ENCODE assay signal across 1 cellular context in genomic region chr16:70298988-70299938, GRCh38.
TF ChIP-seq lines count a peak whose summit lies in the region.

TSS of gene DDX19B (plus strand) at chr16:70299186. CDS start at chr16:70299298, 112 bp downstream.

TF ChIP-seq in GM12878, 131 proteins besides CTCF, POLR2A, EP300 and RAD21 (continued from another document):
- TF ChIP-seq, protein P1, sequence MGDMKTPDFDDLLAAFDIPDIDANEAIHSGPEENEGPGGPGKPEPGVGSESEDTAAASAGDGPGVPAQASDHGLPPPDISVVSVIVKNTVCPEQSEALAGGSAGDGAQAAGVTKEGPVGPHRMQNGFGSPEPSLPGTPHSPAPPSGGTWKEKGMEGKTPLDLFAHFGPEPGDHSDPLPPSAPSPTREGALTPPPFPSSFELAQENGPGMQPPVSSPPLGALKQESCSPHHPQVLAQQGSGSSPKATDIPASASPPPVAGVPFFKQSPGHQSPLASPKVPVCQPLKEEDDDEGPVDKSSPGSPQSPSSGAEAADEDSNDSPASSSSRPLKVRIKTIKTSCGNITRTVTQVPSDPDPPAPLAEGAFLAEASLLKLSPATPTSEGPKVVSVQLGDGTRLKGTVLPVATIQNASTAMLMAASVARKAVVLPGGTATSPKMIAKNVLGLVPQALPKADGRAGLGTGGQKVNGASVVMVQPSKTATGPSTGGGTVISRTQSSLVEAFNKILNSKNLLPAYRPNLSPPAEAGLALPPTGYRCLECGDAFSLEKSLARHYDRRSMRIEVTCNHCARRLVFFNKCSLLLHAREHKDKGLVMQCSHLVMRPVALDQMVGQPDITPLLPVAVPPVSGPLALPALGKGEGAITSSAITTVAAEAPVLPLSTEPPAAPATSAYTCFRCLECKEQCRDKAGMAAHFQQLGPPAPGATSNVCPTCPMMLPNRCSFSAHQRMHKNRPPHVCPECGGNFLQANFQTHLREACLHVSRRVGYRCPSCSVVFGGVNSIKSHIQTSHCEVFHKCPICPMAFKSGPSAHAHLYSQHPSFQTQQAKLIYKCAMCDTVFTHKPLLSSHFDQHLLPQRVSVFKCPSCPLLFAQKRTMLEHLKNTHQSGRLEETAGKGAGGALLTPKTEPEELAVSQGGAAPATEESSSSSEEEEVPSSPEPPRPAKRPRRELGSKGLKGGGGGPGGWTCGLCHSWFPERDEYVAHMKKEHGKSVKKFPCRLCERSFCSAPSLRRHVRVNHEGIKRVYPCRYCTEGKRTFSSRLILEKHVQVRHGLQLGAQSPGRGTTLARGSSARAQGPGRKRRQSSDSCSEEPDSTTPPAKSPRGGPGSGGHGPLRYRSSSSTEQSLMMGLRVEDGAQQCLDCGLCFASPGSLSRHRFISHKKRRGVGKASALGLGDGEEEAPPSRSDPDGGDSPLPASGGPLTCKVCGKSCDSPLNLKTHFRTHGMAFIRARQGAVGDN (IDR thresholded peaks at IDR 0.05) = peak; percentile 94
